ENCODE assay signal across 10 cellular contexts in the genomic region with DNA sequence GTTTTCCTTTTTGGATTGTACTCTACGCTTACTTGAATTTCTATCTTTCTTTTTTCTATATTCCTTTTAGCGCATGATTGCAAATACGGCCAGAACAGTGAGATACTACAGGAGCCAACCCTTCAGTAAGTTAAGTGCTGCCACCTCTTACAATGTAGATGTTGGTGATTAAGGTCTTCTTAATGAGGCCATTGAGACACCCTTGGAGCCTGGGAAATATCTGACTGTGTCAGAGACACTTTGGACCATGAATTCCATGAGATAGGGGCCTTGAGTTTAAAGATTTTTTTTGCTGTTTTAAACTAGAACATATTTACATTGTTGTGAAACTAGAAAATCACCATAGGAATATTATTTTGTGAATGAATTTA. TPM values are rescaled to one million over a fixed set of nuclear protein-coding genes. Genes with fewer than 3 reads are reported as not detected.
DNase-seq lines count a peak whose midpoint lies in the region; ATAC-seq and TF ChIP-seq lines count a peak whose summit lies in the region.
"Had no signal": no experiment of that assay in that cellular context is flagged by ENCODE, and none has a peak within 500 bp of the region (broad histone marks: within the 10 kb centered on the region; RNA-seq: fewer than 3 reads in every experiment).

No MANE protein-coding gene starts in this region.

- peaks cover 0 to 4% of the 10 kb centered on the region in 2 donors for H3K4me1 ChIP-seq in breast epithelium
- H3K4me1 ChIP-seq in lower lobe of right lung: peaks cover 16% of the 10 kb centered on the region
- H3K4me1 ChIP-seq in urinary bladder (ENCODE audit: insufficient read depth): peaks cover 7% of the 10 kb centered on the region

- no peaks in the 10 kb centered on the region for H3K36me3 Mint-ChIP-seq in effector memory CD8-positive, alpha-beta T cell (ENCODE audit: insufficient read depth)

- H3K27me3 Mint-ChIP-seq in effector memory CD8-positive, alpha-beta T cell: peaks cover 5 to 15% of the 10 kb centered on the region in 2 donors
- H3K27me3 Mint-ChIP-seq: dendritic cell treated with granulocyte-macrophage colony-stimulating factor and Interleukin-4, amounts not matched to agents 40 ng/mL and 50 ng/mL, for 4 days had no signal

- peak overlapping the region; percentile 70 to 80 for H3K27ac ChIP-seq in breast epithelium
- H3K27ac ChIP-seq in lower lobe of right lung: peak overlapping the region; percentile 39
- H3K27ac ChIP-seq in urinary bladder (ENCODE audit: low read depth): peak overlapping the region; percentile 57

- H3K4me1 Mint-ChIP-seq in effector memory CD8-positive, alpha-beta T cell (ENCODE audit: low read depth in 2 of 2): no peaks in the 10 kb centered on the region
- H3K4me1 Mint-ChIP-seq: activated B cell treated with CpG ODN at 0.5 μM for 24 hours had no signal

- ATAC-seq in lower lobe of right lung (peak; percentile 29 to 44), GM21367 (IDR thresholded peaks at IDR 0.05; ENCODE audit: unreplicated experiment) (no peak)
- ATAC-seq in effector memory CD8-positive, alpha-beta T cell (replicated peaks): no peak

- TF ChIP-seq CTCF in breast epithelium (IDR thresholded peaks at IDR 0.05) (no peak), lower lobe of right lung (IDR thresholded peaks at IDR 0.05) (no peak)

- intact Hi-C loops in breast epithelium (cut with DNase I; ENCODE audit: low total_unique reads) (no loop called here), lower lobe of right lung (cut with DNase I) (no loop called here)

- 93% methylated on average over 3 of the region's 3 CpGs for WGBS in urinary bladder

- H3K9me3 ChIP-seq in breast epithelium (no peaks in the 10 kb centered on the region), lower lobe of right lung (no peaks in the 10 kb centered on the region)

- no peak overlapping the region for H3K27ac Mint-ChIP-seq in effector memory CD8-positive, alpha-beta T cell
- H3K27ac Mint-ChIP-seq: activated B cell treated with CpG ODN at 0.5 μM for 24 hours; dendritic cell treated with granulocyte-macrophage colony-stimulating factor and Interleukin-4, amounts not matched to agents 40 ng/mL and 50 ng/mL, for 4 days had no signal

- no peak for TF ChIP-seq POLR2A in breast epithelium (IDR thresholded peaks at IDR 0.05)

- H3K4me3 Mint-ChIP-seq in effector memory CD8-positive, alpha-beta T cell: no peak overlapping the region
- H3K4me3 Mint-ChIP-seq: activated B cell treated with CpG ODN at 0.5 μM for 24 hours; dendritic cell treated with granulocyte-macrophage colony-stimulating factor and Interleukin-4, amounts not matched to agents 40 ng/mL and 50 ng/mL, for 4 days had no signal

- H3K36me3 ChIP-seq in breast epithelium (no peaks in the 10 kb centered on the region), lower lobe of right lung (no peaks in the 10 kb centered on the region), urinary bladder (ENCODE audit: insufficient read depth) (no peaks in the 10 kb centered on the region)

- H3K4me3 ChIP-seq in breast epithelium (no peak overlapping the region), lower lobe of right lung (no peak overlapping the region), urinary bladder (ENCODE audit: low read depth, low read length) (no peak overlapping the region)

- DNase-seq in SIG-M5 treated with dmso at 0.1 percent for 504 hours (lab: John Stamatoyannopoulos, UW; ENCODE audit: unreplicated experiment) (peak; percentile 72), SIG-M5 (lab: John Stamatoyannopoulos, UW) (no peak), breast epithelium (ENCODE audit: low spot score in 2 of 2) (no peak), lower lobe of right lung (no peak), NCI-H2107 (lab: John Stamatoyannopoulos, UW) (no peak)
- DNase-seq in effector memory CD8-positive, alpha-beta T cell: no peak
- DNase-seq: activated B cell treated with CpG ODN at 0.5 μM for 24 hours had no signal

- H3K27me3 ChIP-seq in breast epithelium (no peaks in the 10 kb centered on the region), lower lobe of right lung (ENCODE audit: low read depth) (no peaks in the 10 kb centered on the region)

- no peaks in the 10 kb centered on the region for H3K9me3 Mint-ChIP-seq in effector memory CD8-positive, alpha-beta T cell
- H3K9me3 Mint-ChIP-seq: activated B cell treated with CpG ODN at 0.5 μM for 24 hours; dendritic cell treated with granulocyte-macrophage colony-stimulating factor and Interleukin-4, amounts not matched to agents 40 ng/mL and 50 ng/mL, for 4 days had no signal

RNA-seq across cellular contexts. Expression of gene MAP3K20, which starts 27.1 kb away (rescaled TPM):
- total RNA-seq in breast epithelium (10 to 100 TPM; 34.8 to 67.0 (median 42.9) TPM), lower lobe of right lung (40.8 TPM), urinary bladder (140 TPM)
- 140 TPM for polyA plus RNA-seq in urinary bladder

Comparison
In these comparisons a context has a peak if more than half of its experiments do, and no peak if none do; other contexts are left out.
1. ATAC-seq: peak in lower lobe of right lung (2 of 2); none in GM21367 (single experiment) and effector memory CD8-positive, alpha-beta T cell (single experiment).
2. Peak in every context shown above with its lines, with median percentiles within 50 percentile points of each other: H3K27ac ChIP-seq.